In genomic region chr5:31329722-31330121, GRCh38 we compare ENCODE assay signal across 1 cellular context.
TF ChIP-seq lines count a peak whose summit lies in the region.

No MANE protein-coding gene starts in this region.

TF ChIP-seq in H1, 55 proteins besides CTCF, POLR2A, EP300 and RAD21 (continued from another document):
- TF ChIP-seq, protein P1, sequence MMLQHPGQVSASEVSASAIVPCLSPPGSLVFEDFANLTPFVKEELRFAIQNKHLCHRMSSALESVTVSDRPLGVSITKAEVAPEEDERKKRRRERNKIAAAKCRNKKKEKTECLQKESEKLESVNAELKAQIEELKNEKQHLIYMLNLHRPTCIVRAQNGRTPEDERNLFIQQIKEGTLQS (IDR thresholded peaks at IDR 0.05; ENCODE audit: insufficient read depth, low read depth, low read length): no peak
- TF ChIP-seq SRF (IDR thresholded peaks at IDR 0.05; ENCODE audit: low read depth, low read length): no peak
- TF ChIP-seq KDM1A (IDR thresholded peaks at IDR 0.05; ENCODE audit: borderline replicate concordance, low read length): no peak
- no peak for TF ChIP-seq TEAD4 (IDR thresholded peaks at IDR 0.05; ENCODE audit: low read depth, low read length)
- no peak for TF ChIP-seq FOSL1 (IDR thresholded peaks at IDR 0.05; ENCODE audit: insufficient read depth, low read depth, low read length)
- no peak for TF ChIP-seq TAF7 (optimal IDR thresholded peaks at IDR 0.05; ENCODE audit: borderline replicate concordance, low read depth, low read length)
- no peak for TF ChIP-seq EGR1 (IDR thresholded peaks at IDR 0.05; ENCODE audit: borderline replicate concordance, low read depth, low read length)
- no peak for TF ChIP-seq YY1 (IDR thresholded peaks at IDR 0.05; ENCODE audit: low read depth, low read length)
- no peak for TF ChIP-seq SP1 (IDR thresholded peaks at IDR 0.05; ENCODE audit: low read depth, low read length)
- TF ChIP-seq PHF8 (conservative IDR thresholded peaks at IDR 0.05; ENCODE audit: low read depth, low read length): no peak
